24 cellular contexts compared by ENCODE assay signal in the genomic region with DNA sequence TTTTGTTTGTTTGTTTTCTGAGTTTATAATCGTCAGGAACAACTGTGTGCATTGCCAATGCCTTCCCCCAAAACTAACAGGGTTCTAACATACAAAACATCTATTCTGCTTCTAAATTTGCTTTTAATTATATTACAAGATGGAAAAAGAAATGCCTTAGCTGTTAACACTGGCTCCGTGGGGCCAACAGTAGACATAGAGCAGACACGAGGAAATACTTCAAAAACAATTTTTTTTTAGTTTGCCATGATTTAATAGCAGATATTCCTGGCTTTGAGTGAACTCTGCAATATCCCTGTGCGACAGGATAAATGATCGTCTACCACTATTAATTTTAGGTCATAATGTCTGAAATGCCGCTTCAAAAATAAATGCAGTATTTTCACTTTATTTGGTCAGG.
"Had no signal": no experiment of that assay in that cellular context is flagged by ENCODE, and none has a peak within 500 bp of the region (broad histone marks: within the 10 kb centered on the region; RNA-seq: fewer than 3 reads in every experiment).

No MANE protein-coding gene starts in this region.

- H3K4me2 ChIP-seq: PC-9 had no signal

- H3K27ac ChIP-seq: ascending aorta, cardiac muscle cell, KMS-11, PC-9, RWPE1 had no signal

- H3K27me3 ChIP-seq: ascending aorta, cardiac muscle cell had no signal

- H3K36me3 ChIP-seq: ascending aorta, cardiac muscle cell had no signal

- H3K9me3 ChIP-seq: ascending aorta had no signal

- H3K9ac ChIP-seq: KMS-11 had no signal

- H3K4me3 ChIP-seq: ascending aorta, cardiac muscle cell, PC-9 had no signal

- H2AFZ ChIP-seq: PC-9 had no signal

- DNase-seq: activated CD4-positive, alpha-beta T cell treated with anti-CD3 and anti-CD28 coated beads for 36 hours; activated CD4-positive, alpha-beta T cell treated with anti-CD3 and anti-CD28 coated beads, Interleukin-2, amount 10 ng/mL, durations not matched to agents 7 days and 5 days; activated CD4-positive, alpha-beta T cell treated with anti-CD3 and anti-CD28 coated beads, Interleukin-2, amount 50 U/mL, for 48 hours; activated CD8-positive, alpha-beta T cell treated with anti-CD3 and anti-CD28 coated beads, Interleukin-2, amount 10 ng/mL, durations not matched to agents 7 days and 5 days; activated gamma-delta T cell; activated naive CD4-positive, alpha-beta T cell treated with Interleukin-2 at 50 U/mL for 16 hours; activated naive CD8-positive, alpha-beta T cell treated with anti-CD3 and anti-CD28 coated beads, Interleukin-2, amount 10 ng/mL, durations not matched to agents 7 days and 5 days; activated T-cell treated with anti-CD3 and anti-CD28 coated beads, Interleukin-2, amount 50 U/mL, for 24 hours; amygdala; MV-4-11; NCI-H1092; NCI-H1436 treated with DMSO at 0.1 percent for 48 hours; NCI-H1694 treated with DMSO at 0.1 percent for 48 hours; NCI-H2029 treated with DMSO at 0.1 percent for 48 hours; NCI-H2107; NCI-H2171; NCI-H510A; NCI-H748 treated with DMSO at 0.1 percent for 48 hours; PC-9; SIG-M5 had no signal

- H3K4me1 ChIP-seq: ascending aorta had no signal
